In the genomic region with DNA sequence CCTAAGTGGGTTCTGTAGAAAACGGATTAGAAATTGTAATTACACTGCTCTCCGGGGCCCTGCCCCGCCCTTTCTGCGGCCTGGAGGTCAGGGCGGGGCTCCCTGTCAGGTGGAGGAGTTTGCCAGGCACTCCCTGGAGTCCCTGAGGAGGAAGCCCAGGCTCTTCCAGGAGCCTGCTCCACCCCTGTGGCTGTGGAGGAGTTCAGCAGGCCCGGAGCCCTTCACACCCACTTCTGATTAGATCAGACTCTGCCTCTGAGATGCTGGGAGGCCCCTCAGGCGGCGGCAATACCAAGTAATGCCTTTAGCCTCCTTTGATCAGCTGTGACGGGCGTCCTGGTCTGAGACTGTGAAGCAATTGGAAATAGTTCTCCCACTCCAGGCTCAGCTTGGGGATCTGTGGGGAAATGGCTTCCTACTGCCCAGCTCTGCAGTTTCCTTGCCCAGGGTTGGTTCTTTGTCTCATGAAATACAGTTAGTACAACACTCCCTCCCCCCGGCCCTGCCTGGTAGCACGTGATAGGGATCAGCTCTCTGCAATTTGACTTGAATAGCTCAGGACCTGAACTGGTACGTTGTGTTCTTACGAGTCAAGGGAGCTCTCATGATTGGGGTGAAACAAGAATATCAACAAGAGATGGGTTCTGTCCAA, we compare ENCODE assay signal across 10 cellular contexts. TPM values are rescaled to one million over a fixed set of nuclear protein-coding genes. Genes with fewer than 3 reads are reported as not detected.
A peak's percentile ranks its signal among the peaks of the same experiment; 100 is the strongest.
DNase-seq lines count a peak whose midpoint lies in the region; ATAC-seq and TF ChIP-seq lines count a peak whose summit lies in the region.
"Had no signal": no experiment of that assay in that cellular context is flagged by ENCODE, and none has a peak within 500 bp of the region (broad histone marks: within the 10 kb centered on the region; RNA-seq: fewer than 3 reads in every experiment).

No MANE protein-coding gene starts in this region.

- DNase-seq in DMS 273 (lab: John Stamatoyannopoulos, UW; ENCODE audit: unreplicated experiment) (peak; percentile 46), DMS 273 treated with DMSO at 0.1 percent for 48 hours (lab: John Stamatoyannopoulos, UW) (no peak), dermis blood vessel endothelial cell (peak; percentile 56), lung microvascular endothelial cell (ENCODE audit: low read depth in 2 of 2) (peak; percentile 37 to 68), upper lobe of right lung (peak; percentile 91), cerebellar nuclear complex (lab: John Stamatoyannopoulos, UW) (no peak), DMS153 (lab: John Stamatoyannopoulos, UW) (no peak)
- DNase-seq in stimulated activated naive CD8-positive, alpha-beta T cell treated with anti-CD3 and anti-CD28 coated beads, Interleukin-15, amount 100 ng/mL, for 72 hours, result no peak
- DNase-seq: 8988T had no signal

- peaks cover 23% of the 10 kb centered on the region for H3K36me3 ChIP-seq in upper lobe of right lung

- TF ChIP-seq CTCF in upper lobe of right lung (IDR thresholded peaks at IDR 0.05), result no peak

- peaks cover 31% of the 10 kb centered on the region for H3K4me1 ChIP-seq in upper lobe of right lung

- intact Hi-C loops in upper lobe of right lung (cut with DNase I), result no loop called here

- peaks cover 19% of the 10 kb centered on the region for H3K4me1 Mint-ChIP-seq in stimulated activated naive CD8-positive, alpha-beta T cell treated with anti-CD3 and anti-CD28 coated beads, Interleukin-15, amount 100 ng/mL, for 72 hours

- no peaks in the 10 kb centered on the region for H3K9me3 ChIP-seq in upper lobe of right lung

- H3K27ac ChIP-seq in upper lobe of right lung, result peak overlapping the region; percentile 78

- no peaks in the 10 kb centered on the region for H3K27me3 Mint-ChIP-seq in stimulated activated naive CD8-positive, alpha-beta T cell treated with anti-CD3 and anti-CD28 coated beads, Interleukin-15, amount 100 ng/mL, for 72 hours

- H3K4me3 ChIP-seq in upper lobe of right lung, result no peak overlapping the region

- H3K4me3 Mint-ChIP-seq in stimulated activated naive CD8-positive, alpha-beta T cell treated with anti-CD3 and anti-CD28 coated beads, Interleukin-15, amount 100 ng/mL, for 72 hours, result no peak overlapping the region

- H3K27ac Mint-ChIP-seq in stimulated activated naive CD8-positive, alpha-beta T cell treated with anti-CD3 and anti-CD28 coated beads, Interleukin-15, amount 100 ng/mL, for 72 hours, result no peak overlapping the region

- peak; percentile 90 for ATAC-seq in upper lobe of right lung
- no peak for ATAC-seq in stimulated activated naive CD8-positive, alpha-beta T cell treated with anti-CD3 and anti-CD28 coated beads, Interleukin-15, amount 100 ng/mL, for 72 hours
- ATAC-seq: activated naive CD4-positive, alpha-beta T cell treated with anti-CD3 and anti-CD28 coated beads, Interleukin-2, amount 50 U/mL, for 72 hours had no signal

- no peaks in the 10 kb centered on the region for H3K27me3 ChIP-seq in upper lobe of right lung

- no peaks in the 10 kb centered on the region for H3K9me3 Mint-ChIP-seq in stimulated activated naive CD8-positive, alpha-beta T cell treated with anti-CD3 and anti-CD28 coated beads, Interleukin-15, amount 100 ng/mL, for 72 hours
- H3K9me3 Mint-ChIP-seq: activated naive CD4-positive, alpha-beta T cell treated with anti-CD3 and anti-CD28 coated beads, Interleukin-2, amount 50 U/mL, for 72 hours had no signal

RNA-seq across cellular contexts. Expression of a gene that starts 22.3 kb away (rescaled TPM):
- total RNA-seq in dermis blood vessel endothelial cell (27.7 and 53.9 TPM in 2 replicates), lung microvascular endothelial cell (21.8 and 57.7 TPM in 2 replicates), upper lobe of right lung (139 TPM)

Comparison
In these comparisons a context has a peak if more than half of its experiments do, and no peak if none do; other contexts are left out.
1. DNase-seq: peak in DMS 273 (single experiment), dermis blood vessel endothelial cell (single experiment), lung microvascular endothelial cell (2 of 2) and upper lobe of right lung (single experiment); none in DMS 273 treated with DMSO at 0.1 percent for 48 hours (single experiment), stimulated activated naive CD8-positive, alpha-beta T cell treated with anti-CD3 and anti-CD28 coated beads, Interleukin-15, amount 100 ng/mL, for 72 hours (0 of 2), cerebellar nuclear complex (0 of 2) and DMS153 (single experiment).